1 cellular context compared by ENCODE assay signal in the genomic region with DNA sequence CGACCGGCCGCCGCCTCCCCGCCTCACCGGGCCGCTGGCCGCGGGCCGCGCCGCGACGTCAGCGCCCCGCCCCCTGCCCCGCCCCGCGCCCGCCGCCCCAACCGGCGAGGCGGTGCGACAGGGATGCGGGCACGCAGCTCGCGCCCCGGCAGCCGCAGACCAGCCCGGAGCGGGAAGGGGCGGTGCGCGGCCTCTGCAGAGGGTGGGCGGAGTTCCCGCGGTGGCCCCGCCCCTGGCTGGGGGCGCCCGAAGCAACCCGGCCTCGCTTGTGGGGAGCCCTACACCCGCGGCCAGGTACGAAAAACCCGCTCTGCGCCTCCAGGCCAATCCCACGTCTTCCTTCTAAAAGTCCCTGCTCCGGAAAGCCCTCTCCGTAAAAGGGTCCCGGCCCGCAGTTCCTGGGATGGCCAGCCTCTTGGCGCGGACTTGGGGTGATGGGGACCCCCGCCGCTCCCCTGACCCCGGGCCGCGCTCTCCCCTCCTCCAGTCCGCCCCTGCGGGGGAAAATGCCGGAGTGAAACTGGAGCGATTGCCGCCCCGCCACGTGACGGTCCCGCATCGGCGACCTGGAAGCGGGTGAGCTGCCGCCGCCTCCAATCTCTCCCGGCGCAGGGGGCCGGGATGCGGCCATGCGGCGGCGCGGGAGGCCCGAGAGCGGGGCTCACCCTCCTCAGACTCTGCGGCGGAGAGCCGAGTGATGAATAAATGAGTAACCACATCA.
TF ChIP-seq lines count a peak whose summit lies in the region.

Gene RAB11FIP5 (minus strand): TSS at position 36 of the 721 bp plus-strand sequence. CDS start 171 bp downstream, outside the sequence.

TF ChIP-seq in HepG2, 621 proteins besides CTCF, POLR2A, EP300 and RAD21 (continued from another document and continues in another):
- TF ChIP-seq, protein P1, sequence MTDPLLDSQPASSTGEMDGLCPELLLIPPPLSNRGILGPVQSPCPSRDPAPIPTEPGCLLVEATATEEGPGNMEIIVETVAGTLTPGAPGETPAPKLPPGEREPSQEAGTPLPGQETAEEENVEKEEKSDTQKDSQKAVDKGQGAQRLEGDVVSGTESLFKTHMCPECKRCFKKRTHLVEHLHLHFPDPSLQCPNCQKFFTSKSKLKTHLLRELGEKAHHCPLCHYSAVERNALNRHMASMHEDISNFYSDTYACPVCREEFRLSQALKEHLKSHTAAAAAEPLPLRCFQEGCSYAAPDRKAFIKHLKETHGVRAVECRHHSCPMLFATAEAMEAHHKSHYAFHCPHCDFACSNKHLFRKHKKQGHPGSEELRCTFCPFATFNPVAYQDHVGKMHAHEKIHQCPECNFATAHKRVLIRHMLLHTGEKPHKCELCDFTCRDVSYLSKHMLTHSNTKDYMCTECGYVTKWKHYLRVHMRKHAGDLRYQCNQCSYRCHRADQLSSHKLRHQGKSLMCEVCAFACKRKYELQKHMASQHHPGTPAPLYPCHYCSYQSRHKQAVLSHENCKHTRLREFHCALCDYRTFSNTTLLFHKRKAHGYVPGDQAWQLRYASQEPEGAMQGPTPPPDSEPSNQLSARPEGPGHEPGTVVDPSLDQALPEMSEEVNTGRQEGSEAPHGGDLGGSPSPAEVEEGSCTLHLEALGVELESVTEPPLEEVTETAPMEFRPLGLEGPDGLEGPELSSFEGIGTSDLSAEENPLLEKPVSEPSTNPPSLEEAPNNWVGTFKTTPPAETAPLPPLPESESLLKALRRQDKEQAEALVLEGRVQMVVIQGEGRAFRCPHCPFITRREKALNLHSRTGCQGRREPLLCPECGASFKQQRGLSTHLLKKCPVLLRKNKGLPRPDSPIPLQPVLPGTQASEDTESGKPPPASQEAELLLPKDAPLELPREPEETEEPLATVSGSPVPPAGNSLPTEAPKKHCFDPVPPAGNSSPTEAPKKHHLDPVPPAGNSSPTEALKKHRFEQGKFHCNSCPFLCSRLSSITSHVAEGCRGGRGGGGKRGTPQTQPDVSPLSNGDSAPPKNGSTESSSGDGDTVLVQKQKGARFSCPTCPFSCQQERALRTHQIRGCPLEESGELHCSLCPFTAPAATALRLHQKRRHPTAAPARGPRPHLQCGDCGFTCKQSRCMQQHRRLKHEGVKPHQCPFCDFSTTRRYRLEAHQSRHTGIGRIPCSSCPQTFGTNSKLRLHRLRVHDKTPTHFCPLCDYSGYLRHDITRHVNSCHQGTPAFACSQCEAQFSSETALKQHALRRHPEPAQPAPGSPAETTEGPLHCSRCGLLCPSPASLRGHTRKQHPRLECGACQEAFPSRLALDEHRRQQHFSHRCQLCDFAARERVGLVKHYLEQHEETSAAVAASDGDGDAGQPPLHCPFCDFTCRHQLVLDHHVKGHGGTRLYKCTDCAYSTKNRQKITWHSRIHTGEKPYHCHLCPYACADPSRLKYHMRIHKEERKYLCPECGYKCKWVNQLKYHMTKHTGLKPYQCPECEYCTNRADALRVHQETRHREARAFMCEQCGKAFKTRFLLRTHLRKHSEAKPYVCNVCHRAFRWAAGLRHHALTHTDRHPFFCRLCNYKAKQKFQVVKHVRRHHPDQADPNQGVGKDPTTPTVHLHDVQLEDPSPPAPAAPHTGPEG (CRISPR knock-in tag; IDR thresholded peaks at IDR 0.05), result 0 out of 2 replicates have a peak, but pooled peaks have one; percentile 9
- TF ChIP-seq POLR2AphosphoS5 (IDR thresholded peaks at IDR 0.05; ENCODE audit: low read depth, low read length) (peak; percentile 8; the same call in 1 of the 2 replicates), YEATS2 (CRISPR knock-in tag; IDR thresholded peaks at IDR 0.05; ENCODE audit: borderline replicate concordance) (peak; percentile 69; the same call in 1 of the 2 replicates), BRF2 (CRISPR knock-in tag; IDR thresholded peaks at IDR 0.05) (no peak; the same call in 1 of the 2 replicates), CBX5 (CRISPR knock-in tag; IDR thresholded peaks at IDR 0.05; ENCODE audit: borderline replicate concordance) (no peak), AKAP8 (CRISPR knock-in tag; IDR thresholded peaks at IDR 0.05) (no peak), AGO1 (IDR thresholded peaks at IDR 0.05; ENCODE audit: low read depth, low read length, poor library complexity, severe bottlenecking) (no peak), GATAD1 (CRISPR knock-in tag; IDR thresholded peaks at IDR 0.05) (peak; percentile 27; the same call in 1 of the 2 replicates), RNF2 (conservative IDR thresholded peaks at IDR 0.05; ENCODE audit: low read depth) (peak; percentile 82; the same call in 1 of the 2 replicates), ZBTB46 (CRISPR knock-in tag; IDR thresholded peaks at IDR 0.05; ENCODE audit: borderline replicate concordance) (peak; percentile 98), HOXA9 (CRISPR knock-in tag; IDR thresholded peaks at IDR 0.05; ENCODE audit: borderline replicate concordance) (no peak), DNMT3B (CRISPR knock-in tag; conservative IDR thresholded peaks at IDR 0.05) (peak; percentile 79; the same call in 1 of the 2 replicates), ZNF431 (CRISPR knock-in tag; IDR thresholded peaks at IDR 0.05; ENCODE audit: borderline replicate concordance, low read depth) (no peak), ZNF567 (CRISPR knock-in tag; IDR thresholded peaks at IDR 0.05; ENCODE audit: borderline replicate concordance) (no peak), AHR (CRISPR knock-in tag; IDR thresholded peaks at IDR 0.05) (peak; percentile 50; the same call in 1 of the 2 replicates), ZBTB4 (CRISPR knock-in tag; IDR thresholded peaks at IDR 0.05; ENCODE audit: borderline replicate concordance) (peak; percentile 80; the same call in 1 of the 2 replicates), ZNF280B (CRISPR knock-in tag; IDR thresholded peaks at IDR 0.05; ENCODE audit: borderline replicate concordance) (peak; percentile 75; the same call in 1 of the 2 replicates), ZBTB1 (CRISPR knock-in tag; IDR thresholded peaks at IDR 0.05; ENCODE audit: borderline replicate concordance) (0 out of 2 replicates have a peak, but pooled peaks have one; percentile 29), CENPX (CRISPR knock-in tag; IDR thresholded peaks at IDR 0.05) (no peak), PRMT3 (CRISPR knock-in tag; IDR thresholded peaks at IDR 0.05; ENCODE audit: borderline replicate concordance, low read depth) (no peak), DNMT1 (CRISPR knock-in tag; IDR thresholded peaks at IDR 0.05) (no peak), ZZZ3 (CRISPR knock-in tag; IDR thresholded peaks at IDR 0.05; ENCODE audit: borderline replicate concordance) (peak; percentile 39; the same call in 1 of the 2 replicates), ZNF891 (CRISPR knock-in tag; IDR thresholded peaks at IDR 0.05) (peak; percentile 86; the same call in 1 of the 2 replicates), AKNA (CRISPR knock-in tag; IDR thresholded peaks at IDR 0.05; ENCODE audit: borderline replicate concordance) (no peak; the same call in 1 of the 2 replicates), SCMH1 (CRISPR knock-in tag; IDR thresholded peaks at IDR 0.05; ENCODE audit: borderline replicate concordance) (no peak), ZNF17 (CRISPR knock-in tag; IDR thresholded peaks at IDR 0.05) (no peak), NFIB (CRISPR knock-in tag; IDR thresholded peaks at IDR 0.05; ENCODE audit: borderline replicate concordance) (no peak)
- TF ChIP-seq, protein P2, sequence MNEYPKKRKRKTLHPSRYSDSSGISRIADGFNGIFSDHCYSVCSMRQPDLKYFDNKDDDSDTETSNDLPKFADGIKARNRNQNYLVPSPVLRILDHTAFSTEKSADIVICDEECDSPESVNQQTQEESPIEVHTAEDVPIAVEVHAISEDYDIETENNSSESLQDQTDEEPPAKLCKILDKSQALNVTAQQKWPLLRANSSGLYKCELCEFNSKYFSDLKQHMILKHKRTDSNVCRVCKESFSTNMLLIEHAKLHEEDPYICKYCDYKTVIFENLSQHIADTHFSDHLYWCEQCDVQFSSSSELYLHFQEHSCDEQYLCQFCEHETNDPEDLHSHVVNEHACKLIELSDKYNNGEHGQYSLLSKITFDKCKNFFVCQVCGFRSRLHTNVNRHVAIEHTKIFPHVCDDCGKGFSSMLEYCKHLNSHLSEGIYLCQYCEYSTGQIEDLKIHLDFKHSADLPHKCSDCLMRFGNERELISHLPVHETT (CRISPR knock-in tag; conservative IDR thresholded peaks at IDR 0.05), result 0 out of 2 replicates have a peak, but pooled peaks have one; percentile 26
- TF ChIP-seq, protein P3, sequence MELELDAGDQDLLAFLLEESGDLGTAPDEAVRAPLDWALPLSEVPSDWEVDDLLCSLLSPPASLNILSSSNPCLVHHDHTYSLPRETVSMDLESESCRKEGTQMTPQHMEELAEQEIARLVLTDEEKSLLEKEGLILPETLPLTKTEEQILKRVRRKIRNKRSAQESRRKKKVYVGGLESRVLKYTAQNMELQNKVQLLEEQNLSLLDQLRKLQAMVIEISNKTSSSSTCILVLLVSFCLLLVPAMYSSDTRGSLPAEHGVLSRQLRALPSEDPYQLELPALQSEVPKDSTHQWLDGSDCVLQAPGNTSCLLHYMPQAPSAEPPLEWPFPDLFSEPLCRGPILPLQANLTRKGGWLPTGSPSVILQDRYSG (CRISPR knock-in tag; IDR thresholded peaks at IDR 0.05), result no peak; the same call in 1 of the 2 replicates
